Comparison of ENCODE assay signal across 8 cellular contexts in the genomic region with DNA sequence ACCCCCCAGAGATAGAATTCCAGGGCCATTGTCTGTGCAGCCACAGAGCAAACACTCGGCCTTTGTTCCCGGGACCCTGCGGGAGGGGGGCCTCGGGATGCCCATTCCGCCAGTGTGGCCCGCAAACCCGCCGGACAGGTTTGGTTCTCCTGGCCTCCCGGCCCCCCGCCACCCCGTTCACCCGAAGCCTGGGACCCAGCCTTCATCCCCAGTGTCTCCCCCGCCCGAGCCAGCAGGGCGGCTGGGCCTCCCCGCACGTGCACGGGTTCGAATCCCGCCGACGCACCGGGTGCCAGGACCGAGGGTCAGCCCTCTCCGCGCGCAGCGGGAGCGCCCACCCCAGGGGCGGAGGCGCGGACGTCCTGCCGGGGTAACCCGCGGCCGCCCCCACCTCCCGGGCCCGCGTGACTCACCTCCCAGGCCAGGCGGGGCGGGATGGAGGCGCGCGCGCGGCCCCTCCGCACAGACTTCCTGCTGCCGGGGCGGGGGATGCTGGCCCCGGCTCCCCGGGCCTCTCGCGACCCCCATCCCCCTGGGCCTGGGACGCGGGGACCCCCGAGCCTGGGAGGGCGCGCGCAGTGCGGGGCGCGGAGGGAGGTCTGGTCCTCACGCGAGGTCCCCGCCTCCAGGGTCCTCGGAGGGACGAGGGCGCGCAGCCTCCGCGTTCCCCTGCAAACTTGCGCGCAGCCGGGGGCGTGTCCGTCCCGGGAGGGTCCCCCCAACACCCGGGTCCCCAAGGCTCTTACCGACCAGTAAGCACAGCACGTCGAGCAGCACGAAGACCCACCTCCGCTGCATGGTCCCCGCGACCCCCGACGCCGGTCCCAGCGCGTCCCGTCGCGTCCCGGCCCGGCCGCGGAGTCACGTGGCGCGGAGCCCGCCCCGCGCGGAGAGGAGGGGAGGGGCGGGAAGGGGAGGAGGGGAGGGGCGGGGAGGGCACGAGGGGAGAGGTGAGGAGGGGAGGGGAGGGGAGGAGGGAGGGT. TPM values are rescaled to one million over a fixed set of nuclear protein-coding genes. Genes with fewer than 3 reads are reported as not detected.
DNase-seq lines count a peak whose midpoint lies in the region; ATAC-seq and TF ChIP-seq lines count a peak whose summit lies in the region.

A gene (minus strand): TSS at position 865 of the 983 bp plus-strand sequence. CDS start 67 bp downstream, at position 798.

- H3K27ac Mint-ChIP-seq in CD8-positive, alpha-beta T cell: no peak within 1 kb of the TSS
- no peak within 1 kb of the TSS for H3K27ac Mint-ChIP-seq in brain

- H3K9me3 Mint-ChIP-seq in CD8-positive, alpha-beta T cell: no peaks in the 10 kb centered on the region
- H3K9me3 Mint-ChIP-seq in brain: no peaks in the 10 kb centered on the region

- CTCF ChIA-PET in CD8-positive, alpha-beta T cell (lab: Charles Lee): no interaction called here

- TF ChIP-seq POLR2A in spleen (IDR thresholded peaks at IDR 0.05): no peak

- H4K20me1 ChIP-seq in MM.1S (ENCODE audit: insufficient read depth, low read length): no peaks in the 10 kb centered on the region

- H3K36me3 Mint-ChIP-seq in CD8-positive, alpha-beta T cell: no peaks in the 10 kb centered on the region
- no peaks in the 10 kb centered on the region for H3K36me3 Mint-ChIP-seq in brain

- H3K9me2 ChIP-seq in MM.1S (replicated peaks; ENCODE audit: insufficient read depth, low read length): no peaks in the 10 kb centered on the region

- peaks cover 22% of the 10 kb centered on the region for H3K27me3 ChIP-seq in CD8-positive, alpha-beta T cell (ENCODE audit: insufficient read depth, low read length)
- H3K27me3 ChIP-seq in MM.1S (replicated peaks; ENCODE audit: insufficient read depth, low read length) (peaks cover 78% of the 10 kb centered on the region), spleen (replicated peaks in 1 of 7) (peaks cover 4 to 87% (median 50%) of the 10 kb centered on the region in 7 donors)

- H3K4me3 Mint-ChIP-seq in CD8-positive, alpha-beta T cell: peak within 1 kb of the TSS; percentile 22
- H3K4me3 Mint-ChIP-seq in brain: peak within 1 kb of the TSS in 3 of 5 experiments; percentile 18 to 43 (median 28)

- peak within 1 kb of the TSS; percentile 23 for H3K4me3 ChIP-seq in CD8-positive, alpha-beta T cell (ENCODE audit: low read depth, low read length)
- H3K4me3 ChIP-seq in MM.1S (ENCODE audit: low read length): no peak within 1 kb of the TSS
- H3K4me3 ChIP-seq in spleen: peak within 1 kb of the TSS; percentile 17 to 67 (median 30)

- H3K4me1 Mint-ChIP-seq in CD8-positive, alpha-beta T cell (ENCODE audit: low read depth): peaks cover 12% of the 10 kb centered on the region
- peaks cover 14% of the 10 kb centered on the region for H3K4me1 Mint-ChIP-seq in brain

- TF ChIP-seq CTCF in CD8-positive, alpha-beta T cell (IDR thresholded peaks at IDR 0.05): no peak
- no peak for TF ChIP-seq CTCF in MM.1S (IDR thresholded peaks at IDR 0.05; ENCODE audit: low read length)
- no peak for TF ChIP-seq CTCF in brain (conservative IDR thresholded peaks at IDR 0.05)
- TF ChIP-seq CTCF in spleen (IDR thresholded peaks at IDR 0.05 in 8 of 11, conservative IDR thresholded peaks at IDR 0.05 in 3 of 11): no peak

- peak within 1 kb of the TSS; percentile 35; the same call in 1 of the 2 replicates for H2AFZ ChIP-seq in MM.1S (ENCODE audit: low read length)

- POLR2A ChIA-PET in CD8-positive, alpha-beta T cell (lab: Charles Lee): no interaction called here

- peaks cover 54% of the 10 kb centered on the region for H3K27me3 Mint-ChIP-seq in CD8-positive, alpha-beta T cell (ENCODE audit: low read depth)
- peaks cover 80% of the 10 kb centered on the region for H3K27me3 Mint-ChIP-seq in brain

- WGBS in spleen, 5 donors: 3 to 13% (median 8%) methylated on average over 20 to 105 of the region's 108 CpGs

- ATAC-seq in CD8-positive, alpha-beta T cell: no peak
- no peak for ATAC-seq in HG02759 (IDR thresholded peaks at IDR 0.05; ENCODE audit: unreplicated experiment)

- peak within 1 kb of the TSS; percentile 15; the same call in 1 of the 2 replicates for H3K4me2 ChIP-seq in MM.1S (ENCODE audit: low read depth, low read length)

- H3K4me1 ChIP-seq in CD8-positive, alpha-beta T cell (ENCODE audit: insufficient read depth, low read length): peaks cover 15% of the 10 kb centered on the region
- H3K4me1 ChIP-seq in MM.1S (ENCODE audit: low read length) (no peaks in the 10 kb centered on the region), spleen (peaks cover 9 to 44% (median 33%) of the 10 kb centered on the region in 6 donors)

- H3F3A ChIP-seq in MM.1S (ENCODE audit: insufficient read depth, low read length): no peaks in the 10 kb centered on the region

- peak in 2 of 7 experiments; percentile 22 to 36 for DNase-seq in CD8-positive, alpha-beta T cell
- DNase-seq in MM.1S: peak; percentile 4
- DNase-seq in islet precursor cell: peak; percentile 91
- no peak for DNase-seq in spleen
- DNase-seq in AML-193 (lab: John Stamatoyannopoulos, UW): no peak
- DNase-seq in stimulated activated naive CD4-positive, alpha-beta T cell (lab: John Stamatoyannopoulos, UW): no peak

- no peak within 1 kb of the TSS for H3K9ac ChIP-seq in MM.1S (ENCODE audit: low read length)

- H3K36me3 ChIP-seq in CD8-positive, alpha-beta T cell (ENCODE audit: insufficient read depth, low read length): no peaks in the 10 kb centered on the region
- H3K36me3 ChIP-seq in MM.1S (replicated peaks; ENCODE audit: insufficient read depth, low read length) (no peaks in the 10 kb centered on the region), spleen (no peaks in the 10 kb centered on the region)

- intact Hi-C loops in CD8-positive, alpha-beta T cell (cut with DNase I, micrococcal nuclease): no loop called here
- intact Hi-C loops in spleen (cut with DNase I; ENCODE audit: low total_unique reads): no loop called here

- H3K27ac ChIP-seq in CD8-positive, alpha-beta T cell (ENCODE audit: low read depth, low read length): no peak within 1 kb of the TSS
- H3K27ac ChIP-seq in MM.1S (ENCODE audit: low read length) (no peak within 1 kb of the TSS), spleen (peak within 1 kb of the TSS in 1 of 8 donors; percentile 73)

- H3K9me3 ChIP-seq in CD8-positive, alpha-beta T cell (ENCODE audit: low read length): no peaks in the 10 kb centered on the region
- H3K9me3 ChIP-seq in MM.1S (replicated peaks; ENCODE audit: insufficient read depth, low read length) (no peaks in the 10 kb centered on the region), spleen (no peaks in the 10 kb centered on the region)

- no peaks in the 10 kb centered on the region for H3K79me2 ChIP-seq in MM.1S (ENCODE audit: low read length)

RNA-seq across cellular contexts. Expression of the gene that starts here (rescaled TPM):
- under 1 TPM; 0.11 to 0.24 TPM for total RNA-seq in CD8-positive, alpha-beta T cell
- polyA plus RNA-seq in brain (ENCODE audit: insufficient read depth, low read depth, low replicate concordance) (90.8 TPM), spleen (1 to 10 TPM; 1.2 to 6.2 (median 2.3) TPM)
- 10 to 100 TPM in 1 of 7 donors, 1 to 10 TPM in 6; 1.8 to 27.7 (median 4.7) TPM for total RNA-seq in spleen

Comparison
In these comparisons a context has a peak if more than half of its experiments do, and no peak if none do; other contexts are left out.
1. RNA of the gene that starts here (polyA plus RNA-seq): 90.8 TPM in brain (single experiment); 1.2 to 6.2 TPM in spleen; every median in the first group is over 10 times any median in the second.
2. DNase-seq: peak in MM.1S (single experiment) and islet precursor cell (single experiment); none in spleen (single experiment), AML-193 (0 of 2) and stimulated activated naive CD4-positive, alpha-beta T cell (0 of 6).